In genomic region chr20:33490023-33490933, GRCh38 we compare ENCODE assay signal across 8 cellular contexts. TPM values are rescaled to one million over a fixed set of nuclear protein-coding genes. Genes with fewer than 3 reads are reported as not detected.
DNase-seq lines count a peak whose midpoint lies in the region; ATAC-seq and TF ChIP-seq lines count a peak whose summit lies in the region.

Gene CBFA2T2 (plus strand): TSS chr20:33490096. CDS start chr20:33490268, 172 bp downstream.

- no peaks in the 10 kb centered on the region for H3K27me3 Mint-ChIP-seq in memory B cell

- DNase-seq in AG10803 (ENCODE audit: low read depth) = peak; percentile 67
- no peak for DNase-seq in SJCRH30
- DNase-seq in memory B cell (ENCODE audit: low spot score in 2 of 2) = peak in 1 of 2 donors; percentile 11
- no peak for DNase-seq in NCI-H524 treated with DMSO at 0.1 percent for 48 hours (lab: John Stamatoyannopoulos, UW)

- peak within 1 kb of the TSS; percentile 84 for H3K4me3 Mint-ChIP-seq in memory B cell

- ATAC-seq in GM18517 (IDR thresholded peaks at IDR 0.05; ENCODE audit: unreplicated experiment) (peak; percentile 61), HG03039 (IDR thresholded peaks at IDR 0.05; ENCODE audit: unreplicated experiment) (peak; percentile 24), memory B cell (ENCODE audit: low read depth) (peak; percentile 50)

- H3K36me3 Mint-ChIP-seq in memory B cell = peaks cover 3% of the 10 kb centered on the region

- H3K27me3 ChIP-seq in SJCRH30 (no peaks in the 10 kb centered on the region), duodenal mucosa (ENCODE audit: control insufficient read depth in 1 of 2, insufficient read depth in 2 of 2, low read length in 2 of 2) (no peaks in the 10 kb centered on the region), stomach smooth muscle (ENCODE audit: control insufficient read depth in 1 of 2, insufficient read depth in 2 of 2, low read length in 2 of 2) (no peaks in the 10 kb centered on the region)

- H3K9me3 ChIP-seq in SJCRH30 (replicated peaks) (no peaks in the 10 kb centered on the region), duodenal mucosa (ENCODE audit: control insufficient read depth in 1 of 2, low read length in 2 of 2) (no peaks in the 10 kb centered on the region), stomach smooth muscle (ENCODE audit: control insufficient read depth in 2 of 2, low read length in 2 of 2) (no peaks in the 10 kb centered on the region)

- H3K9ac ChIP-seq in duodenal mucosa (ENCODE audit: low read depth in 1 of 2, low read length in 2 of 2) (peak within 1 kb of the TSS; percentile 85 to 96), stomach smooth muscle (ENCODE audit: low read length in 2 of 2) (peak within 1 kb of the TSS; percentile 86 to 89)

- H3K4me3 ChIP-seq in AG10803 (ENCODE audit: low read length) (peak within 1 kb of the TSS; percentile 82), SJCRH30 (peak within 1 kb of the TSS; percentile 98), duodenal mucosa (ENCODE audit: low read depth in 1 of 2, low read length in 2 of 2) (peak within 1 kb of the TSS; percentile 94 to 95), stomach smooth muscle (ENCODE audit: low read length in 2 of 2) (peak within 1 kb of the TSS; percentile 87 to 99)

- no peaks in the 10 kb centered on the region for H3K9me3 Mint-ChIP-seq in memory B cell

- H3K4me1 ChIP-seq in SJCRH30 (no peaks in the 10 kb centered on the region; the same call in 1 of the 2 replicates), duodenal mucosa (ENCODE audit: control insufficient read depth in 1 of 2, insufficient read depth in 2 of 2, low read length in 2 of 2) (peaks cover 4% of the 10 kb centered on the region in 2 donors), stomach smooth muscle (ENCODE audit: control insufficient read depth, insufficient read depth, low read length) (peaks cover 11% of the 10 kb centered on the region)

- H3K27ac Mint-ChIP-seq in memory B cell = peak within 1 kb of the TSS; percentile 93

- H3K27ac ChIP-seq in SJCRH30 (peak within 1 kb of the TSS; percentile 59), duodenal mucosa (ENCODE audit: low read depth, low read length) (peak within 1 kb of the TSS; percentile 90), stomach smooth muscle (ENCODE audit: low read length) (peak within 1 kb of the TSS; percentile 89)

- TF ChIP-seq CTCF in AG10803 (conservative IDR thresholded peaks at IDR 0.05; ENCODE audit: low read length) = no peak

- peaks cover 12% of the 10 kb centered on the region for H3K4me1 Mint-ChIP-seq in memory B cell

- no peaks in the 10 kb centered on the region for H3K36me3 ChIP-seq in SJCRH30
- H3K36me3 ChIP-seq in duodenal mucosa (ENCODE audit: control insufficient read depth in 1 of 2, insufficient read depth in 2 of 2, low read length in 2 of 2) = no peaks in the 10 kb centered on the region
- H3K36me3 ChIP-seq in stomach smooth muscle (ENCODE audit: control insufficient read depth in 2 of 2, insufficient read depth in 2 of 2, low read length in 2 of 2) = no peaks in the 10 kb centered on the region

RNA-seq across cellular contexts. Expression of gene CBFA2T2, which starts in this region (rescaled TPM):
- 14.2 and 14.9 TPM in 2 replicates for total RNA-seq in SJCRH30 (2014; rRNA removed; shearing (Covaris generic))
